Comparison of ENCODE assay signal across 22 cellular contexts in genomic region chr2:238279324-238279682, GRCh38. TPM values are rescaled to one million over a fixed set of nuclear protein-coding genes. Genes with fewer than 3 reads are reported as not detected.
DNase-seq lines count a peak whose midpoint lies in the region; ATAC-seq and TF ChIP-seq lines count a peak whose summit lies in the region.
"Had no signal": no experiment of that assay in that cellular context is flagged by ENCODE, and none has a peak within 500 bp of the region (broad histone marks: within the 10 kb centered on the region; RNA-seq: fewer than 3 reads in every experiment).

No MANE protein-coding gene starts in this region.

- no peak for TF ChIP-seq POLR2A in right lobe of liver (IDR thresholded peaks at IDR 0.05)

- H3K27me3 Mint-ChIP-seq in activated CD8-positive, alpha-beta T cell treated with anti-CD3 and anti-CD28 coated beads for 36 hours: no peaks in the 10 kb centered on the region
- H3K27me3 Mint-ChIP-seq in activated CD8-positive, alpha-beta T cell treated with anti-CD3 and anti-CD28 coated beads, Interleukin-2, amount 10 ng/mL, durations not matched to agents 7 days and 5 days (ENCODE audit: low read depth): no peaks in the 10 kb centered on the region
- H3K27me3 Mint-ChIP-seq in CD14-positive monocyte (ENCODE audit: low read depth in 3 of 3) (no peaks in the 10 kb centered on the region), GM23338 (ENCODE audit: insufficient read depth, low read depth, poor library complexity) (peaks cover 7% of the 10 kb centered on the region)
- H3K27me3 Mint-ChIP-seq: B cell; CD4-positive, CD25-positive, alpha-beta regulatory T cell had no signal

- H3K4me1 ChIP-seq in right lobe of liver: peaks cover 0 to 15% (median 6%) of the 10 kb centered on the region in 4 donors
- H3K4me1 ChIP-seq in psoas muscle: peaks cover 46% of the 10 kb centered on the region
- H3K4me1 ChIP-seq in GM23338 (ENCODE audit: insufficient read depth): no peaks in the 10 kb centered on the region; the same call in 1 of the 2 replicates

- no peak for TF ChIP-seq CTCF in activated CD8-positive, alpha-beta T cell treated with anti-CD3 and anti-CD28 coated beads for 36 hours (IDR thresholded peaks at IDR 0.05)
- TF ChIP-seq CTCF in CD14-positive monocyte (IDR thresholded peaks at IDR 0.05): no peak
- no peak for TF ChIP-seq CTCF in right lobe of liver (IDR thresholded peaks at IDR 0.05)
- TF ChIP-seq CTCF in psoas muscle (IDR thresholded peaks at IDR 0.05): no peak
- TF ChIP-seq CTCF in GM23338 (conservative IDR thresholded peaks at IDR 0.05; ENCODE audit: low read depth in 2 of 2): no peak

- H3K4me3 ChIP-seq in right lobe of liver: no peak overlapping the region
- no peak overlapping the region for H3K4me3 ChIP-seq in psoas muscle
- H3K4me3 ChIP-seq in GM23338: no peak overlapping the region
- H3K4me3 ChIP-seq: PC-9, SK-N-MC had no signal

- no peaks in the 10 kb centered on the region for H3K9me3 Mint-ChIP-seq in activated CD8-positive, alpha-beta T cell treated with anti-CD3 and anti-CD28 coated beads for 36 hours
- H3K9me3 Mint-ChIP-seq in activated CD8-positive, alpha-beta T cell treated with anti-CD3 and anti-CD28 coated beads, Interleukin-2, amount 10 ng/mL, durations not matched to agents 7 days and 5 days (ENCODE audit: insufficient read depth): no peaks in the 10 kb centered on the region
- H3K9me3 Mint-ChIP-seq in CD14-positive monocyte: peaks cover 0 to 3% (median 0%) of the 10 kb centered on the region in 7 donors
- H3K9me3 Mint-ChIP-seq in GM23338: no peaks in the 10 kb centered on the region
- H3K9me3 Mint-ChIP-seq: CD4-positive, CD25-positive, alpha-beta regulatory T cell had no signal

- CTCF ChIA-PET in activated CD8-positive, alpha-beta T cell treated with anti-CD3 and anti-CD28 coated beads for 36 hours (lab: Charles Lee): interaction anchor here (7.3 kb wide), 1 partner anchor 15 kb away, joined by 55 read pairs; no protein-coding TSS in a partner anchor
- CTCF ChIA-PET in activated CD8-positive, alpha-beta T cell treated with anti-CD3 and anti-CD28 coated beads, Interleukin-2, amount 10 ng/mL, durations not matched to agents 7 days and 5 days (lab: Charles Lee): interaction anchor here (1.1 kb wide), 1 partner anchor 16 kb away, joined by 3 read pairs; no protein-coding TSS in a partner anchor

- H3K27me3 ChIP-seq in right lobe of liver (no peaks in the 10 kb centered on the region), psoas muscle (ENCODE audit: insufficient read depth in 3 of 3, low read length in 2 of 3) (no peaks in the 10 kb centered on the region), GM23338 (ENCODE audit: insufficient read depth) (no peaks in the 10 kb centered on the region)

- H3K36me3 Mint-ChIP-seq in activated CD8-positive, alpha-beta T cell treated with anti-CD3 and anti-CD28 coated beads for 36 hours (ENCODE audit: low read depth): peaks cover 5% of the 10 kb centered on the region
- peaks cover 14% of the 10 kb centered on the region for H3K36me3 Mint-ChIP-seq in activated CD8-positive, alpha-beta T cell treated with anti-CD3 and anti-CD28 coated beads, Interleukin-2, amount 10 ng/mL, durations not matched to agents 7 days and 5 days (ENCODE audit: low read depth)
- H3K36me3 Mint-ChIP-seq in CD14-positive monocyte (peaks cover 39 to 51% of the 10 kb centered on the region in 2 donors), GM23338 (ENCODE audit: low read depth) (peaks cover 7% of the 10 kb centered on the region; the same call in 2 of the 3 replicates)

- peaks cover 2% of the 10 kb centered on the region; the same call in 1 of the 2 replicates for H4K20me1 ChIP-seq in GM23338 (replicated peaks; ENCODE audit: insufficient read depth)

- H3K4me2 ChIP-seq in GM23338: no peak overlapping the region
- H3K4me2 ChIP-seq: PC-9 had no signal

- H3F3A ChIP-seq in GM23338 (replicated peaks; ENCODE audit: low read depth): no peaks in the 10 kb centered on the region

- no peaks in the 10 kb centered on the region for H3K9me3 ChIP-seq in right lobe of liver
- no peaks in the 10 kb centered on the region for H3K9me3 ChIP-seq in psoas muscle

- no peak overlapping the region for H2AFZ ChIP-seq in GM23338
- H2AFZ ChIP-seq: PC-9 had no signal

- no CpG with 5 or more reads among the region's 6 CpGs for WGBS in right lobe of liver (ENCODE audit: insufficient coverage, low coverage, low lambda C conversion rate, missing lambda C conversion rate)
- 73 to 89% (median 86%) methylated on average over 6 of the region's 6 CpGs for WGBS in psoas muscle, 3 donors

- H3K9me2 ChIP-seq in GM23338 (ENCODE audit: insufficient read depth): no peaks in the 10 kb centered on the region

- H3K36me3 ChIP-seq in right lobe of liver (peaks cover 0 to 17% (median 2%) of the 10 kb centered on the region in 4 donors), psoas muscle (ENCODE audit: insufficient read depth in 1 of 2, low read depth in 1 of 2) (peaks cover 4 to 34% of the 10 kb centered on the region in 2 donors), GM23338 (ENCODE audit: insufficient read depth) (no peaks in the 10 kb centered on the region)

- intact Hi-C loops in activated CD8-positive, alpha-beta T cell treated with anti-CD3 and anti-CD28 coated beads for 36 hours (cut with micrococcal nuclease): no loop called here
- intact Hi-C loops in CD14-positive monocyte (cut with micrococcal nuclease) (no loop called here), right lobe of liver (cut with DNase I) (no loop called here), psoas muscle (cut with DNase I) (no loop called here)

- H3K4me3 Mint-ChIP-seq in activated CD8-positive, alpha-beta T cell treated with anti-CD3 and anti-CD28 coated beads for 36 hours: no peak overlapping the region
- H3K4me3 Mint-ChIP-seq in activated CD8-positive, alpha-beta T cell treated with anti-CD3 and anti-CD28 coated beads, Interleukin-2, amount 10 ng/mL, durations not matched to agents 7 days and 5 days: no peak overlapping the region
- H3K4me3 Mint-ChIP-seq in CD14-positive monocyte: no peak overlapping the region
- no peak overlapping the region for H3K4me3 Mint-ChIP-seq in GM23338
- H3K4me3 Mint-ChIP-seq: B cell; CD4-positive, CD25-positive, alpha-beta regulatory T cell had no signal

- peaks cover 4% of the 10 kb centered on the region for H3K79me2 ChIP-seq in GM23338 (replicated peaks; ENCODE audit: insufficient read depth)

- H3K4me1 Mint-ChIP-seq in activated CD8-positive, alpha-beta T cell treated with anti-CD3 and anti-CD28 coated beads for 36 hours (ENCODE audit: low read depth): peaks cover 14% of the 10 kb centered on the region
- H3K4me1 Mint-ChIP-seq in activated CD8-positive, alpha-beta T cell treated with anti-CD3 and anti-CD28 coated beads, Interleukin-2, amount 10 ng/mL, durations not matched to agents 7 days and 5 days (ENCODE audit: low read depth): peaks cover 10% of the 10 kb centered on the region
- H3K4me1 Mint-ChIP-seq in CD14-positive monocyte (peaks cover 10% of the 10 kb centered on the region), GM23338 (peaks cover 12% of the 10 kb centered on the region)

- no peak for ATAC-seq in activated CD8-positive, alpha-beta T cell treated with anti-CD3 and anti-CD28 coated beads for 36 hours
- ATAC-seq in activated CD8-positive, alpha-beta T cell treated with anti-CD3 and anti-CD28 coated beads, Interleukin-2, amount 10 ng/mL, durations not matched to agents 7 days and 5 days: no peak
- ATAC-seq in right lobe of liver (no peak), psoas muscle (peak in 3 of 4 donors; percentile 7 to 27 (median 25)), GM23338 (no peak)

- DNase-seq in activated CD8-positive, alpha-beta T cell treated with anti-CD3 and anti-CD28 coated beads for 36 hours: no peak
- DNase-seq in activated CD8-positive, alpha-beta T cell treated with anti-CD3 and anti-CD28 coated beads, Interleukin-2, amount 10 ng/mL, durations not matched to agents 7 days and 5 days: no peak
- DNase-seq in CD14-positive monocyte (ENCODE audit: low spot score) (peak; percentile 26), right lobe of liver (peak in 2 of 3 donors; percentile 8 to 38), psoas muscle (peak in 1 of 2 donors; percentile 35), HUDEP-2 (lab: John Stamatoyannopoulos, UW; ENCODE audit: unreplicated experiment in 76 of 76) (no peak), GM23338 (ENCODE audit: low spot score) (no peak)
- DNase-seq in activated CD4-positive, alpha-beta T cell treated with anti-CD3 and anti-CD28 coated beads for 48 hours: no peak
- DNase-seq: CD4-positive, CD25-positive, alpha-beta regulatory T cell; H7; Kasumi-1; NCI-H1105; NCI-H146; NCI-H1930; NCI-H446; NCI-H524 treated with DMSO at 0.1 percent for 48 hours; NCI-H82; PC-9; SIG-M5 had no signal

- H3K27ac Mint-ChIP-seq in activated CD8-positive, alpha-beta T cell treated with anti-CD3 and anti-CD28 coated beads for 36 hours: peak overlapping the region; percentile 26
- no peak overlapping the region for H3K27ac Mint-ChIP-seq in activated CD8-positive, alpha-beta T cell treated with anti-CD3 and anti-CD28 coated beads, Interleukin-2, amount 10 ng/mL, durations not matched to agents 7 days and 5 days
- no peak overlapping the region for H3K27ac Mint-ChIP-seq in CD14-positive monocyte
- H3K27ac Mint-ChIP-seq in GM23338: no peak overlapping the region
- H3K27ac Mint-ChIP-seq: B cell; CD4-positive, CD25-positive, alpha-beta regulatory T cell had no signal

- H3K27ac ChIP-seq in right lobe of liver (no peak overlapping the region), psoas muscle (no peak overlapping the region), GM23338 (ENCODE audit: low read depth) (no peak overlapping the region)
- H3K27ac ChIP-seq: HL-60, PC-9, SK-N-MC had no signal

- POLR2A ChIA-PET in activated CD8-positive, alpha-beta T cell treated with anti-CD3 and anti-CD28 coated beads for 36 hours (lab: Charles Lee): interaction anchor here (2.1 kb wide), 1 partner anchor 9 kb away, joined by 9 read pairs; the partner anchor contains the start of gene PER2
- POLR2A ChIA-PET in activated CD8-positive, alpha-beta T cell treated with anti-CD3 and anti-CD28 coated beads, Interleukin-2, amount 10 ng/mL, durations not matched to agents 7 days and 5 days (lab: Charles Lee): no interaction called here

RNA-seq across cellular contexts. Expression of gene PER2, which starts 9.1 kb away (rescaled TPM):
- total RNA-seq in activated CD8-positive, alpha-beta T cell treated with anti-CD3 and anti-CD28 coated beads for 36 hours: 10 to 100 TPM; 17.4 to 17.6 TPM
- 10 to 100 TPM; 14.6 to 17.6 TPM for total RNA-seq in activated CD8-positive, alpha-beta T cell treated with anti-CD3 and anti-CD28 coated beads, Interleukin-2, amount 10 ng/mL, durations not matched to agents 7 days and 5 days
- 1 to 10 TPM; 1.6 to 3.1 TPM for polyA plus RNA-seq in CD14-positive monocyte
- 10 to 100 TPM in 1 of 6 experiments, 1 to 10 TPM in 5; 4.5 to 12.5 (median 6.1) TPM for total RNA-seq in right lobe of liver
- 10 to 100 TPM in 3 of 4 donors, 1 to 10 TPM in 1; 7.8 to 20.7 (median 13.1) TPM for total RNA-seq in psoas muscle
- polyA plus RNA-seq in psoas muscle: 1 to 10 TPM; 1.9 to 2.5 (median 2.4) TPM
- total RNA-seq in GM23338 (2014; rRNA removed; shearing (Covaris generic)): 4.6 TPM in 2 replicates
- polyA plus RNA-seq in GM23338 (2016; fragmentation: Nextera tagmentation; extraction: Ambion mirVana): 2.2 and 2.3 TPM in 2 replicates

RNA-seq across cellular contexts. Expression of gene HES6, which starts 39.5 kb away (rescaled TPM):
- total RNA-seq in activated CD8-positive, alpha-beta T cell treated with anti-CD3 and anti-CD28 coated beads for 36 hours: 1 to 10 TPM; 5.2 to 5.6 TPM
- 1 to 10 TPM; 4.7 to 4.8 TPM for total RNA-seq in activated CD8-positive, alpha-beta T cell treated with anti-CD3 and anti-CD28 coated beads, Interleukin-2, amount 10 ng/mL, durations not matched to agents 7 days and 5 days
- polyA plus RNA-seq in CD14-positive monocyte (1 to 10 TPM; 2.1 to 4.0 TPM), psoas muscle (10 to 100 TPM; 35.7 to 54.5 (median 40.6) TPM), GM23338 (2016; fragmentation: Nextera tagmentation; extraction: Ambion mirVana) (38.8 and 42.7 TPM in 2 replicates)
- total RNA-seq in right lobe of liver (1 to 10 TPM; 1.7 to 8.3 (median 3.8) TPM), psoas muscle (10 to 100 TPM in 2 of 4 donors, 1 to 10 TPM in 2; 4.1 to 13.1 (median 10.9) TPM)
- total RNA-seq in GM23338 (2014; rRNA removed; shearing (Covaris generic)): 76.3 and 85.5 TPM in 2 replicates

RNA-seq across cellular contexts. Expression of gene TRAF3IP1, which starts 41.0 kb away (rescaled TPM):
- 1 to 10 TPM; 7.1 to 7.9 TPM for total RNA-seq in activated CD8-positive, alpha-beta T cell treated with anti-CD3 and anti-CD28 coated beads for 36 hours
- 1 to 10 TPM; 7.1 to 7.5 TPM for total RNA-seq in activated CD8-positive, alpha-beta T cell treated with anti-CD3 and anti-CD28 coated beads, Interleukin-2, amount 10 ng/mL, durations not matched to agents 7 days and 5 days
- polyA plus RNA-seq in CD14-positive monocyte: 1 to 10 TPM; 1.5 TPM
- total RNA-seq in right lobe of liver: 10 to 100 TPM in 2 of 6 experiments, 1 to 10 TPM in 4; 4.6 to 12.0 (median 8.3) TPM
- total RNA-seq in psoas muscle: 10 to 100 TPM; 14.9 to 24.7 (median 18.4) TPM
- polyA plus RNA-seq in psoas muscle: 10 to 100 TPM in 1 of 3 donors, 1 to 10 TPM in 2; 2.9 to 30.9 (median 6.9) TPM
- 12.2 and 12.5 TPM in 2 replicates for total RNA-seq in GM23338 (2014; rRNA removed; shearing (Covaris generic))
- polyA plus RNA-seq in GM23338 (2016; fragmentation: Nextera tagmentation; extraction: Ambion mirVana): 20.0 and 20.7 TPM in 2 replicates

Comparison
In these comparisons a context has a peak if more than half of its experiments do, and no peak if none do; other contexts are left out.
1. ATAC-seq: peak in psoas muscle (3 of 4); none in activated CD8-positive, alpha-beta T cell treated with anti-CD3 and anti-CD28 coated beads for 36 hours (single experiment), activated CD8-positive, alpha-beta T cell treated with anti-CD3 and anti-CD28 coated beads, Interleukin-2, amount 10 ng/mL, durations not matched to agents 7 days and 5 days (single experiment), right lobe of liver (0 of 4) and GM23338 (single experiment).
2. DNase-seq: peak in CD14-positive monocyte (single experiment) and right lobe of liver (2 of 3); none in activated CD8-positive, alpha-beta T cell treated with anti-CD3 and anti-CD28 coated beads for 36 hours (single experiment), activated CD8-positive, alpha-beta T cell treated with anti-CD3 and anti-CD28 coated beads, Interleukin-2, amount 10 ng/mL, durations not matched to agents 7 days and 5 days (single experiment), activated CD4-positive, alpha-beta T cell treated with anti-CD3 and anti-CD28 coated beads for 48 hours (single experiment), HUDEP-2 (0 of 76) and GM23338 (single experiment).